Comparison of ENCODE assay signal across 8 cellular contexts in genomic region chr4:89753601-89754066, GRCh38.
DNase-seq lines count a peak whose midpoint lies in the region; ATAC-seq and TF ChIP-seq lines count a peak whose summit lies in the region.

No MANE protein-coding gene starts in this region.

- H3K9me3 Mint-ChIP-seq in activated T-helper 1 cell treated with anti-CD3 and anti-CD28 coated beads, Interleukin-12 subunit alpha, Interleukin-12 subunit beta, Interleukin-2, Interleukin-4 antibody, amounts not matched to agents 30 ng/mL and 10 ng/mL and 1 ng/mL, durations not matched to agents 14 hours and 24 hours and 36 hours, result no peaks in the 10 kb centered on the region

- no peak overlapping the region for H3K27ac Mint-ChIP-seq in activated T-helper 1 cell treated with anti-CD3 and anti-CD28 coated beads, Interleukin-12 subunit alpha, Interleukin-12 subunit beta, Interleukin-2, Interleukin-4 antibody, amounts not matched to agents 30 ng/mL and 10 ng/mL and 1 ng/mL, durations not matched to agents 14 hours and 24 hours and 36 hours

- no peak overlapping the region for H3K4me3 ChIP-seq in choroid plexus epithelial cell (ENCODE audit: low read depth, low read length)

- intact Hi-C loops in activated T-helper 1 cell treated with anti-CD3 and anti-CD28 coated beads, Interleukin-12 subunit alpha, Interleukin-12 subunit beta, Interleukin-2, Interleukin-4 antibody, amounts not matched to agents 30 ng/mL and 10 ng/mL and 1 ng/mL, durations not matched to agents 14 hours and 24 hours and 36 hours (cut with micrococcal nuclease), result no loop called here

- H3K36me3 Mint-ChIP-seq in activated T-helper 1 cell treated with anti-CD3 and anti-CD28 coated beads, Interleukin-12 subunit alpha, Interleukin-12 subunit beta, Interleukin-2, Interleukin-4 antibody, amounts not matched to agents 30 ng/mL and 10 ng/mL and 1 ng/mL, durations not matched to agents 14 hours and 24 hours and 36 hours (ENCODE audit: low read depth), result no peaks in the 10 kb centered on the region

- no peaks in the 10 kb centered on the region for H3K4me1 Mint-ChIP-seq in activated T-helper 1 cell treated with anti-CD3 and anti-CD28 coated beads, Interleukin-12 subunit alpha, Interleukin-12 subunit beta, Interleukin-2, Interleukin-4 antibody, amounts not matched to agents 30 ng/mL and 10 ng/mL and 1 ng/mL, durations not matched to agents 14 hours and 24 hours and 36 hours (ENCODE audit: low read depth)

- no peak for TF ChIP-seq CTCF in choroid plexus epithelial cell (conservative IDR thresholded peaks at IDR 0.05; ENCODE audit: low read depth, low read length)

- peaks cover 1% of the 10 kb centered on the region for H3K27me3 Mint-ChIP-seq in activated T-helper 1 cell treated with anti-CD3 and anti-CD28 coated beads, Interleukin-12 subunit alpha, Interleukin-12 subunit beta, Interleukin-2, Interleukin-4 antibody, amounts not matched to agents 30 ng/mL and 10 ng/mL and 1 ng/mL, durations not matched to agents 14 hours and 24 hours and 36 hours (ENCODE audit: insufficient read depth)

- ATAC-seq in GM21786 (IDR thresholded peaks at IDR 0.05; ENCODE audit: unreplicated experiment) (no peak), HG03097 (IDR thresholded peaks at IDR 0.05; ENCODE audit: low FRiP score, unreplicated experiment) (no peak)

- H3K4me3 Mint-ChIP-seq in activated T-helper 1 cell treated with anti-CD3 and anti-CD28 coated beads, Interleukin-12 subunit alpha, Interleukin-12 subunit beta, Interleukin-2, Interleukin-4 antibody, amounts not matched to agents 30 ng/mL and 10 ng/mL and 1 ng/mL, durations not matched to agents 14 hours and 24 hours and 36 hours, result no peak overlapping the region

- DNase-seq in AG08396 (ENCODE audit: low spot score) (peak; percentile 22), NCI-H1048 (lab: John Stamatoyannopoulos, UW) (peak; percentile 10), choroid plexus epithelial cell (ENCODE audit: low read depth) (peak; percentile 99), myocyte (ENCODE audit: low read depth) (peak; percentile 64)
- DNase-seq in activated T-helper 1 cell treated with anti-CD3 and anti-CD28 coated beads, Interleukin-12 subunit alpha, Interleukin-12 subunit beta, Interleukin-2, Interleukin-4 antibody, amounts not matched to agents 30 ng/mL and 10 ng/mL and 1 ng/mL, durations not matched to agents 14 hours and 24 hours and 36 hours (ENCODE audit: low spot score), result no peak
- DNase-seq in activated CD4-positive, CD25-positive, alpha-beta regulatory T cell (lab: John Stamatoyannopoulos, UW), result no peak

Comparison
In these comparisons a context has a peak if more than half of its experiments do, and no peak if none do; other contexts are left out.
1. DNase-seq: peak in AG08396 (single experiment), NCI-H1048 (single experiment), choroid plexus epithelial cell (single experiment) and myocyte (single experiment); none in activated T-helper 1 cell treated with anti-CD3 and anti-CD28 coated beads, Interleukin-12 subunit alpha, Interleukin-12 subunit beta, Interleukin-2, Interleukin-4 antibody, amounts not matched to agents 30 ng/mL and 10 ng/mL and 1 ng/mL, durations not matched to agents 14 hours and 24 hours and 36 hours (single experiment) and activated CD4-positive, CD25-positive, alpha-beta regulatory T cell (0 of 4).